ENCODE assay signal across 8 cellular contexts in genomic region chr14:72892103-72892878, GRCh38. TPM values are rescaled to one million over a fixed set of nuclear protein-coding genes. Genes with fewer than 3 reads are reported as not detected.
DNase-seq lines count a peak whose midpoint lies in the region; ATAC-seq and TF ChIP-seq lines count a peak whose summit lies in the region.

No MANE protein-coding gene starts in this region.

- peak overlapping the region; percentile 71 for H3K27ac Mint-ChIP-seq in activated CD4-positive, alpha-beta T cell treated with anti-CD3 and anti-CD28 coated beads, Interleukin-2, amount 10 ng/mL, durations not matched to agents 24 days and 14 days
- H3K27ac Mint-ChIP-seq in endothelial cell (ENCODE audit: unreplicated experiment), result no peak overlapping the region
- peak overlapping the region; percentile 48 to 94 for H3K27ac Mint-ChIP-seq in natural killer cell treated with Interleukin-12 subunit alpha and Interleukin-12 subunit beta and Interleukin-15 and Interleukin-18, amount 100 ng/mL, for 72 hours

- TF ChIP-seq CTCF in AG04449 (IDR thresholded peaks at IDR 0.05; ENCODE audit: insufficient read depth, low read length, missing control alignments), result no peak
- no peak for TF ChIP-seq CTCF in HFF-Myc (IDR thresholded peaks at IDR 0.05; ENCODE audit: low read depth, low read length, missing control alignments)
- TF ChIP-seq CTCF in endothelial cell (IDR thresholded peaks at IDR 0.05; ENCODE audit: unreplicated experiment), result no peak

- no peaks in the 10 kb centered on the region for H3K9me3 Mint-ChIP-seq in activated CD4-positive, alpha-beta T cell treated with anti-CD3 and anti-CD28 coated beads, Interleukin-2, amount 10 ng/mL, durations not matched to agents 24 days and 14 days
- no peaks in the 10 kb centered on the region for H3K9me3 Mint-ChIP-seq in endothelial cell (ENCODE audit: unreplicated experiment)
- H3K9me3 Mint-ChIP-seq in natural killer cell treated with Interleukin-12 subunit alpha and Interleukin-12 subunit beta and Interleukin-15 and Interleukin-18, amount 100 ng/mL, for 72 hours, result no peaks in the 10 kb centered on the region

- peaks cover 4% of the 10 kb centered on the region for H3K36me3 Mint-ChIP-seq in activated CD4-positive, alpha-beta T cell treated with anti-CD3 and anti-CD28 coated beads, Interleukin-2, amount 10 ng/mL, durations not matched to agents 24 days and 14 days (ENCODE audit: low read depth)
- H3K36me3 Mint-ChIP-seq in endothelial cell (ENCODE audit: low read depth, unreplicated experiment), result peaks cover 5% of the 10 kb centered on the region
- no peaks in the 10 kb centered on the region for H3K36me3 Mint-ChIP-seq in natural killer cell treated with Interleukin-12 subunit alpha and Interleukin-12 subunit beta and Interleukin-15 and Interleukin-18, amount 100 ng/mL, for 72 hours

- intact Hi-C loops in activated CD4-positive, alpha-beta T cell treated with anti-CD3 and anti-CD28 coated beads, Interleukin-2, amount 10 ng/mL, durations not matched to agents 24 days and 14 days (cut with micrococcal nuclease), result loop anchor here (5.0 kb wide), 2 partner anchors 175 to 300 kb away; no protein-coding TSS in a partner anchor

- DNase-seq in AG04449 (ENCODE audit: low read depth, low spot score), result no peak
- no peak for DNase-seq in HFF-Myc (ENCODE audit: extremely low read depth, low read depth)
- DNase-seq in activated CD4-positive, alpha-beta T cell treated with anti-CD3 and anti-CD28 coated beads, Interleukin-2, amount 10 ng/mL, durations not matched to agents 24 days and 14 days, result peak; percentile 83
- peak; percentile 46 for DNase-seq in endothelial cell (ENCODE audit: low spot score)
- no peak for DNase-seq in natural killer cell treated with Interleukin-12 subunit alpha and Interleukin-12 subunit beta and Interleukin-15 and Interleukin-18, amount 100 ng/mL, for 72 hours (ENCODE audit: low spot score)
- no peak for DNase-seq in GM19240 (ENCODE audit: insufficient read length, low spot score)
- DNase-seq in HuH-7 (ENCODE audit: low spot score), result no peak
- no peak for DNase-seq in NCI-H2196 treated with DMSO at 0.1 percent for 48 hours (lab: John Stamatoyannopoulos, UW; ENCODE audit: unreplicated experiment)

- peaks cover 62% of the 10 kb centered on the region for H3K27me3 Mint-ChIP-seq in activated CD4-positive, alpha-beta T cell treated with anti-CD3 and anti-CD28 coated beads, Interleukin-2, amount 10 ng/mL, durations not matched to agents 24 days and 14 days
- peaks cover 14% of the 10 kb centered on the region for H3K27me3 Mint-ChIP-seq in endothelial cell (ENCODE audit: unreplicated experiment)
- peaks cover 18 to 21% of the 10 kb centered on the region in 2 donors for H3K27me3 Mint-ChIP-seq in natural killer cell treated with Interleukin-12 subunit alpha and Interleukin-12 subunit beta and Interleukin-15 and Interleukin-18, amount 100 ng/mL, for 72 hours

- H3K4me1 Mint-ChIP-seq in activated CD4-positive, alpha-beta T cell treated with anti-CD3 and anti-CD28 coated beads, Interleukin-2, amount 10 ng/mL, durations not matched to agents 24 days and 14 days, result peaks cover 26% of the 10 kb centered on the region
- peaks cover 23% of the 10 kb centered on the region for H3K4me1 Mint-ChIP-seq in endothelial cell (ENCODE audit: unreplicated experiment)
- H3K4me1 Mint-ChIP-seq in natural killer cell treated with Interleukin-12 subunit alpha and Interleukin-12 subunit beta and Interleukin-15 and Interleukin-18, amount 100 ng/mL, for 72 hours (ENCODE audit: low read depth in 2 of 2), result peaks cover 36 to 37% of the 10 kb centered on the region in 2 donors

- H3K4me3 ChIP-seq in AG04449 (ENCODE audit: low read depth, low read length), result peak overlapping the region; percentile 80
- peak overlapping the region; percentile 84 for H3K4me3 ChIP-seq in HFF-Myc (replicated peaks; ENCODE audit: low read depth, low read length)

- ATAC-seq in natural killer cell treated with Interleukin-12 subunit alpha and Interleukin-12 subunit beta and Interleukin-15 and Interleukin-18, amount 100 ng/mL, for 72 hours, result no peak

- H3K4me3 Mint-ChIP-seq in activated CD4-positive, alpha-beta T cell treated with anti-CD3 and anti-CD28 coated beads, Interleukin-2, amount 10 ng/mL, durations not matched to agents 24 days and 14 days, result peak overlapping the region; percentile 88
- peak overlapping the region; percentile 92 for H3K4me3 Mint-ChIP-seq in endothelial cell (ENCODE audit: unreplicated experiment)
- H3K4me3 Mint-ChIP-seq in natural killer cell treated with Interleukin-12 subunit alpha and Interleukin-12 subunit beta and Interleukin-15 and Interleukin-18, amount 100 ng/mL, for 72 hours, result peak overlapping the region; percentile 97

- CTCF ChIA-PET in AG04449 (lab: Yijun Ruan, JAX), result interaction anchor here (0.9 to 2.8 kb wide), 6 partner anchors 12 to 378 kb away, joined by 3 to 28 read pairs (median 6); no protein-coding TSS in a partner anchor

- POLR2A ChIA-PET in AG04449 (lab: Yijun Ruan, JAX), result no interaction called here

RNA-seq across cellular contexts. Expression of gene DPF3, which starts 1.6 kb away (rescaled TPM):
- 1.5 and 2.8 TPM in 2 replicates for total RNA-seq in activated CD4-positive, alpha-beta T cell treated with anti-CD3 and anti-CD28 coated beads, Interleukin-2, amount 10 ng/mL, durations not matched to agents 24 days and 14 days
- 3.0 TPM for total RNA-seq in endothelial cell (ENCODE audit: unreplicated experiment)
- 10 to 100 TPM; 11.8 to 13.2 TPM for total RNA-seq in natural killer cell treated with Interleukin-12 subunit alpha and Interleukin-12 subunit beta and Interleukin-15 and Interleukin-18, amount 100 ng/mL, for 72 hours

RNA-seq across cellular contexts. Expression of gene DCAF4, which starts 34.0 kb away (rescaled TPM):
- total RNA-seq in activated CD4-positive, alpha-beta T cell treated with anti-CD3 and anti-CD28 coated beads, Interleukin-2, amount 10 ng/mL, durations not matched to agents 24 days and 14 days, result 20.2 and 21.6 TPM in 2 replicates
- 7.7 TPM for total RNA-seq in endothelial cell (ENCODE audit: unreplicated experiment)
- 10 to 100 TPM; 15.1 to 20.6 TPM for total RNA-seq in natural killer cell treated with Interleukin-12 subunit alpha and Interleukin-12 subunit beta and Interleukin-15 and Interleukin-18, amount 100 ng/mL, for 72 hours

Comparison
In these comparisons a context has a peak if more than half of its experiments do, and no peak if none do; other contexts are left out.
1. DNase-seq: peak in activated CD4-positive, alpha-beta T cell treated with anti-CD3 and anti-CD28 coated beads, Interleukin-2, amount 10 ng/mL, durations not matched to agents 24 days and 14 days (single experiment) and endothelial cell (single experiment); none in AG04449 (single experiment), HFF-Myc (single experiment), natural killer cell treated with Interleukin-12 subunit alpha and Interleukin-12 subunit beta and Interleukin-15 and Interleukin-18, amount 100 ng/mL, for 72 hours (single experiment), GM19240 (single experiment), HuH-7 (single experiment) and NCI-H2196 treated with DMSO at 0.1 percent for 48 hours (single experiment).
2. Peak in every context shown above with its lines, with median percentiles within 50 percentile points of each other: H3K4me3 Mint-ChIP-seq.